ENCODE assay signal across 1 cellular context in genomic region chr2:67397143-67397986, GRCh38.
TF ChIP-seq lines count a peak whose summit lies in the region.

TSS of gene ETAA1 (plus strand) at chr2:67397333. CDS start at chr2:67397449, 116 bp downstream.

TF ChIP-seq in HepG2, 621 proteins besides CTCF, POLR2A, EP300 and RAD21 (continued from another document and continues in another):
- TF ChIP-seq ZBTB46 (CRISPR knock-in tag; IDR thresholded peaks at IDR 0.05; ENCODE audit: borderline replicate concordance) (0 out of 2 replicates have a peak, but pooled peaks have one; percentile 45), FOXA3 (CRISPR knock-in tag; IDR thresholded peaks at IDR 0.05) (peak; percentile 38), ZFP36L1 (CRISPR knock-in tag; IDR thresholded peaks at IDR 0.05) (no peak), ZNF543 (CRISPR knock-in tag; IDR thresholded peaks at IDR 0.05) (peak; percentile 63; the same call in 1 of the 2 replicates), CHCHD3 (CRISPR knock-in tag; IDR thresholded peaks at IDR 0.05) (peak; percentile 91), NCOA2 (CRISPR knock-in tag; IDR thresholded peaks at IDR 0.05) (peak; percentile 28; the same call in 1 of the 2 replicates), IKZF1 (IDR thresholded peaks at IDR 0.05) (no peak), CREM (IDR thresholded peaks at IDR 0.05) (peak; percentile 38; the same call in 1 of the 2 replicates), CREM (CRISPR knock-in tag; IDR thresholded peaks at IDR 0.05) (peak; percentile 13; the same call in 1 of the 2 replicates), ZNF746 (CRISPR knock-in tag; IDR thresholded peaks at IDR 0.05) (peak; percentile 74; the same call in 1 of the 2 replicates), E2F2 (CRISPR knock-in tag; IDR thresholded peaks at IDR 0.05; ENCODE audit: borderline replicate concordance) (no peak), ZFX (CRISPR knock-in tag; IDR thresholded peaks at IDR 0.05; ENCODE audit: low read depth) (peak; percentile 88), ZNF790 (CRISPR knock-in tag; IDR thresholded peaks at IDR 0.05; ENCODE audit: borderline replicate concordance) (no peak), SRSF9 (IDR thresholded peaks at IDR 0.05; ENCODE audit: borderline replicate concordance, insufficient read depth, low read depth, low read length, poor library complexity, severe bottlenecking) (no peak), KAT7 (CRISPR knock-in tag; IDR thresholded peaks at IDR 0.05; ENCODE audit: borderline replicate concordance) (peak; percentile 88; the same call in 1 of the 2 replicates), ZNF598 (CRISPR knock-in tag; IDR thresholded peaks at IDR 0.05; ENCODE audit: borderline replicate concordance) (peak; percentile 86; the same call in 1 of the 2 replicates), CERS6 (CRISPR knock-in tag; IDR thresholded peaks at IDR 0.05) (no peak), KMT2A (CRISPR knock-in tag; IDR thresholded peaks at IDR 0.05) (peak; percentile 78), ZBED4 (CRISPR knock-in tag; IDR thresholded peaks at IDR 0.05; ENCODE audit: borderline replicate concordance) (no peak), HNF4A (CRISPR knock-in tag; IDR thresholded peaks at IDR 0.05) (peak; percentile 7; the same call in 1 of the 2 replicates), MEIS1 (CRISPR knock-in tag; IDR thresholded peaks at IDR 0.05; ENCODE audit: borderline replicate concordance) (peak; percentile 92), NFKBIZ (CRISPR knock-in tag; IDR thresholded peaks at IDR 0.05) (peak; percentile 54; the same call in 1 of the 2 replicates), MEIS2 (CRISPR knock-in tag; IDR thresholded peaks at IDR 0.05) (peak; percentile 54; the same call in 1 of the 2 replicates), ZNF432 (CRISPR knock-in tag; IDR thresholded peaks at IDR 0.05; ENCODE audit: borderline replicate concordance) (no peak), CENPT (CRISPR knock-in tag; IDR thresholded peaks at IDR 0.05; ENCODE audit: low read depth) (no peak), ZNF737 (CRISPR knock-in tag; IDR thresholded peaks at IDR 0.05; ENCODE audit: borderline replicate concordance) (no peak), ZNF816 (CRISPR knock-in tag; IDR thresholded peaks at IDR 0.05; ENCODE audit: borderline replicate concordance) (peak; percentile 77; the same call in 1 of the 2 replicates), ZNF704 (CRISPR knock-in tag; IDR thresholded peaks at IDR 0.05; ENCODE audit: borderline replicate concordance) (peak; percentile 88; the same call in 1 of the 2 replicates), SPEN (CRISPR knock-in tag; IDR thresholded peaks at IDR 0.05; ENCODE audit: low read depth) (peak; percentile 44; the same call in 1 of the 2 replicates), PHF5A (CRISPR knock-in tag; IDR thresholded peaks at IDR 0.05; ENCODE audit: low read depth, unreplicated experiment) (no peak), THAP9 (CRISPR knock-in tag; IDR thresholded peaks at IDR 0.05; ENCODE audit: borderline replicate concordance) (peak; percentile 85; the same call in 1 of the 2 replicates), LCORL (IDR thresholded peaks at IDR 0.05) (no peak), LCORL (CRISPR knock-in tag; IDR thresholded peaks at IDR 0.05) (peak; percentile 47; the same call in 1 of the 2 replicates), ZNF557 (CRISPR knock-in tag; IDR thresholded peaks at IDR 0.05) (no peak), JDP2 (CRISPR knock-in tag; IDR thresholded peaks at IDR 0.05; ENCODE audit: borderline replicate concordance) (no peak), ZNF589 (CRISPR knock-in tag; conservative IDR thresholded peaks at IDR 0.05) (no peak), ZNF574 (CRISPR knock-in tag; IDR thresholded peaks at IDR 0.05) (peak; percentile 89), PLSCR1 (CRISPR knock-in tag; IDR thresholded peaks at IDR 0.05; ENCODE audit: borderline replicate concordance) (no peak), ADNP (CRISPR knock-in tag; IDR thresholded peaks at IDR 0.05) (no peak), PPARG (CRISPR knock-in tag; conservative IDR thresholded peaks at IDR 0.05) (no peak), ZNF143 (CRISPR knock-in tag; IDR thresholded peaks at IDR 0.05) (0 out of 2 replicates have a peak, but pooled peaks have one; percentile 17), ZNF296 (CRISPR knock-in tag; conservative IDR thresholded peaks at IDR 0.05) (no peak)
- TF ChIP-seq, protein P1, sequence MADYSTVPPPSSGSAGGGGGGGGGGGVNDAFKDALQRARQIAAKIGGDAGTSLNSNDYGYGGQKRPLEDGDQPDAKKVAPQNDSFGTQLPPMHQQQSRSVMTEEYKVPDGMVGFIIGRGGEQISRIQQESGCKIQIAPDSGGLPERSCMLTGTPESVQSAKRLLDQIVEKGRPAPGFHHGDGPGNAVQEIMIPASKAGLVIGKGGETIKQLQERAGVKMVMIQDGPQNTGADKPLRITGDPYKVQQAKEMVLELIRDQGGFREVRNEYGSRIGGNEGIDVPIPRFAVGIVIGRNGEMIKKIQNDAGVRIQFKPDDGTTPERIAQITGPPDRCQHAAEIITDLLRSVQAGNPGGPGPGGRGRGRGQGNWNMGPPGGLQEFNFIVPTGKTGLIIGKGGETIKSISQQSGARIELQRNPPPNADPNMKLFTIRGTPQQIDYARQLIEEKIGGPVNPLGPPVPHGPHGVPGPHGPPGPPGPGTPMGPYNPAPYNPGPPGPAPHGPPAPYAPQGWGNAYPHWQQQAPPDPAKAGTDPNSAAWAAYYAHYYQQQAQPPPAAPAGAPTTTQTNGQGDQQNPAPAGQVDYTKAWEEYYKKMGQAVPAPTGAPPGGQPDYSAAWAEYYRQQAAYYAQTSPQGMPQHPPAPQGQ (CRISPR knock-in tag; IDR thresholded peaks at IDR 0.05; ENCODE audit: borderline replicate concordance), result no peak
- TF ChIP-seq, protein P2, sequence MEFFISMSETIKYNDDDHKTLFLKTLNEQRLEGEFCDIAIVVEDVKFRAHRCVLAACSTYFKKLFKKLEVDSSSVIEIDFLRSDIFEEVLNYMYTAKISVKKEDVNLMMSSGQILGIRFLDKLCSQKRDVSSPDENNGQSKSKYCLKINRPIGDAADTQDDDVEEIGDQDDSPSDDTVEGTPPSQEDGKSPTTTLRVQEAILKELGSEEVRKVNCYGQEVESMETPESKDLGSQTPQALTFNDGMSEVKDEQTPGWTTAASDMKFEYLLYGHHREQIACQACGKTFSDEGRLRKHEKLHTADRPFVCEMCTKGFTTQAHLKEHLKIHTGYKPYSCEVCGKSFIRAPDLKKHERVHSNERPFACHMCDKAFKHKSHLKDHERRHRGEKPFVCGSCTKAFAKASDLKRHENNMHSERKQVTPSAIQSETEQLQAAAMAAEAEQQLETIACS (CRISPR knock-in tag; IDR thresholded peaks at IDR 0.05), result peak; percentile 94
